26 cellular contexts compared by ENCODE assay signal in genomic region chr19:50482271-50482855, GRCh38. TPM values are rescaled to one million over a fixed set of nuclear protein-coding genes. Genes with fewer than 3 reads are reported as not detected.
"Had no signal": no experiment of that assay in that cellular context is flagged by ENCODE, and none has a peak within 500 bp of the region (broad histone marks: within the 10 kb centered on the region; RNA-seq: fewer than 3 reads in every experiment).

No MANE protein-coding gene starts in this region.

- DNase-seq: cerebellar nuclear complex; effector CD8-positive, alpha-beta T cell; foreskin melanocyte; hippocampal formation; kidney glomerular epithelial cell; lower lobe of right lung; midbrain; naive thymus-derived CD4-positive, alpha-beta T cell; stimulated activated CD4-positive, alpha-beta T cell treated with anti-CD3 and anti-CD28 coated beads, Interleukin-2, amount 100 ng/mL, for 24 hours; stimulated activated CD4-positive, alpha-beta T cell treated with anti-CD3 and anti-CD28 coated beads, Interleukin-4, amount 100 ng/mL, for 4 hours; stimulated activated naive CD4-positive, alpha-beta T cell; stomach; substantia nigra; uterus had no signal

- H3K27ac Mint-ChIP-seq: memory B cell, type B pancreatic cell had no signal

- H3K27me3 ChIP-seq: neutrophil had no signal

- H3K4me3 Mint-ChIP-seq: memory B cell; naive thymus-derived CD4-positive, alpha-beta T cell; type B pancreatic cell had no signal

- H3K27me3 Mint-ChIP-seq: memory B cell; naive thymus-derived CD4-positive, alpha-beta T cell had no signal

- H3K9me3 Mint-ChIP-seq: memory B cell, type B pancreatic cell had no signal

- H3K27ac ChIP-seq: coronary artery, heart left ventricle, lower lobe of right lung, neutrophil, stomach, uterus had no signal

- ATAC-seq: naive thymus-derived CD4-positive, alpha-beta T cell; sciatic nerve had no signal

- H3K4me3 ChIP-seq: coronary artery, heart left ventricle, lower lobe of right lung, stomach, uterus had no signal

- H3K36me3 ChIP-seq: uterus had no signal

- H3K9me3 ChIP-seq: heart left ventricle, lower lobe of right lung, neutrophil, stomach, uterus had no signal

RNA-seq across cellular contexts. Expression of gene GARIN5A, which starts 5.7 kb away (rescaled TPM):
- total RNA-seq: pulmonary artery endothelial cell had no signal

RNA-seq across cellular contexts. Expression of gene ASPDH, which starts 31.4 kb away (rescaled TPM):
- total RNA-seq: dermis microvascular lymphatic vessel endothelial cell; heart left ventricle; lower lobe of right lung; naive thymus-derived CD4-positive, alpha-beta T cell; osteoblast; pulmonary artery endothelial cell; sciatic nerve; skeletal muscle tissue; stomach; uterus had no signal
- polyA plus RNA-seq: esophagus; heart left ventricle; naive thymus-derived CD4-positive, alpha-beta T cell; neural cell; stomach had no signal

RNA-seq across cellular contexts. Expression of gene MYBPC2, which starts 49.7 kb away (rescaled TPM):
- total RNA-seq: lower lobe of right lung, osteoblast, pulmonary artery endothelial cell, sciatic nerve, stomach had no signal
- polyA plus RNA-seq: heart left ventricle; naive thymus-derived CD4-positive, alpha-beta T cell; neural cell had no signal
